Comparison of ENCODE assay signal across 8 cellular contexts in genomic region chr4:121252224-121252806, GRCh38.
DNase-seq lines count a peak whose midpoint lies in the region; ATAC-seq lines count a peak whose summit lies in the region.

No MANE protein-coding gene starts in this region.

- peak; percentile 36 for ATAC-seq in HG02678 (IDR thresholded peaks at IDR 0.05; ENCODE audit: unreplicated experiment)
- no peak for ATAC-seq in effector memory CD8-positive, alpha-beta T cell (replicated peaks)
- peak; percentile 59 for ATAC-seq in memory B cell (ENCODE audit: low read depth)

- no peaks in the 10 kb centered on the region for H3K9me3 Mint-ChIP-seq in effector memory CD8-positive, alpha-beta T cell
- H3K9me3 Mint-ChIP-seq in memory B cell: no peaks in the 10 kb centered on the region

- DNase-seq in GM03348 (ENCODE audit: low spot score): peak; percentile 79
- peak; percentile 17 for DNase-seq in NCI-H345 treated with DMSO at 0.1 percent for 48 hours (lab: John Stamatoyannopoulos, UW; ENCODE audit: unreplicated experiment)
- peak; percentile 43 to 49 for DNase-seq in activated CD4-positive, alpha-beta T cell treated with anti-CD3 and anti-CD28 coated beads, Interleukin-2, amount 50 U/mL, for 4 hours
- peak; percentile 32 to 51 (median 37) for DNase-seq in effector memory CD8-positive, alpha-beta T cell
- peak; percentile 25 to 44 for DNase-seq in memory B cell (ENCODE audit: low spot score in 2 of 2)
- DNase-seq in stimulated activated CD8-positive, alpha-beta memory T cell treated with anti-CD3 and anti-CD28 coated beads, Interleukin-4, amount 100 ng/mL, for 24 hours (ENCODE audit: low read depth): peak; percentile 38
- DNase-seq in cortex of kidney (lab: John Stamatoyannopoulos, UW): no peak

- peaks cover 11% of the 10 kb centered on the region for H3K36me3 Mint-ChIP-seq in effector memory CD8-positive, alpha-beta T cell (ENCODE audit: insufficient read depth)
- H3K36me3 Mint-ChIP-seq in memory B cell: no peaks in the 10 kb centered on the region

- H3K4me3 Mint-ChIP-seq in effector memory CD8-positive, alpha-beta T cell: peak overlapping the region in 1 of 2 donors; percentile 24
- H3K4me3 Mint-ChIP-seq in memory B cell: no peak overlapping the region

- H3K27me3 Mint-ChIP-seq in effector memory CD8-positive, alpha-beta T cell: no peaks in the 10 kb centered on the region
- no peaks in the 10 kb centered on the region for H3K27me3 Mint-ChIP-seq in memory B cell

- peaks cover 37 to 53% of the 10 kb centered on the region in 2 donors for H3K4me1 Mint-ChIP-seq in effector memory CD8-positive, alpha-beta T cell (ENCODE audit: low read depth in 2 of 2)
- H3K4me1 Mint-ChIP-seq in memory B cell: no peaks in the 10 kb centered on the region

- peak overlapping the region; percentile 98 to 99 for H3K27ac Mint-ChIP-seq in effector memory CD8-positive, alpha-beta T cell
- no peak overlapping the region for H3K27ac Mint-ChIP-seq in memory B cell
